ENCODE assay signal across 32 cellular contexts in genomic region chr15:26210980-26211379, GRCh38.
"Had no signal": no experiment of that assay in that cellular context is flagged by ENCODE, and none has a peak within 500 bp of the region (broad histone marks: within the 10 kb centered on the region; RNA-seq: fewer than 3 reads in every experiment).

No MANE protein-coding gene starts in this region.

- DNase-seq: activated effector memory CD4-positive, alpha-beta T cell treated with anti-CD3 and anti-CD28 coated beads, Interleukin-2, amount 50 U/mL, for 16 hours; activated effector memory CD4-positive, alpha-beta T cell treated with Interleukin-2 at 50 U/mL for 16 hours; activated gamma-delta T cell; activated gamma-delta T cell treated with Interleukin-2 at 50 U/mL for 16 hours; activated naive CD4-positive, alpha-beta T cell; activated naive CD4-positive, alpha-beta T cell treated with anti-CD3 and anti-CD28 coated beads for 36 hours; activated naive CD4-positive, alpha-beta T cell treated with anti-CD3 and anti-CD28 coated beads, Interleukin-2, amount 10 ng/mL, durations not matched to agents 7 days and 5 days; activated naive CD4-positive, alpha-beta T cell treated with anti-CD3 and anti-CD28 coated beads, Interleukin-2, amount 50 U/mL, for 16 hours; activated naive CD4-positive, alpha-beta T cell treated with Interleukin-2 at 50 U/mL for 16 hours; activated naive CD8-positive, alpha-beta T cell treated with anti-CD3 and anti-CD28 coated beads for 36 hours; activated naive CD8-positive, alpha-beta T cell treated with anti-CD3 and anti-CD28 coated beads, Interleukin-2, amount 10 ng/mL, durations not matched to agents 7 days and 5 days; activated naive CD8-positive, alpha-beta T cell treated with anti-CD3 and anti-CD28 coated beads, Interleukin-2, amount 50 U/mL, for 24 hours; activated T-cell treated with anti-CD3 and anti-CD28 coated beads, Interleukin-2, amount 50 U/mL, for 1 hour; activated T-cell treated with anti-CD3 and anti-CD28 coated beads, Interleukin-2, amount 50 U/mL, for 24 hours; activated T-cell treated with anti-CD3 and anti-CD28 coated beads, Interleukin-2, amount 50 U/mL, for 4 hours; activated T-cell treated with anti-CD3 and anti-CD28 coated beads, Interleukin-2, amount 50 U/mL, for 48 hours; activated T-cell treated with anti-CD3 and anti-CD28 coated beads, Interleukin-2, amount 50 U/mL, for 72 hours; adrenal gland; amniotic stem cell; amygdala; anterior cingulate cortex; aorta; body of pancreas; brain microvascular endothelial cell; caudate nucleus; central memory CD4-positive, alpha-beta T cell; cerebellar nuclear complex had no signal

- H3K27me3 ChIP-seq: ascending aorta, body of pancreas, brain microvascular endothelial cell, breast epithelium, cardiac muscle cell had no signal

- H3K4me3 ChIP-seq: adrenal gland, ascending aorta, body of pancreas, breast epithelium, cardiac muscle cell had no signal

- H3K9me3 ChIP-seq: adrenal gland, ascending aorta, body of pancreas, breast epithelium had no signal

- H3K36me3 ChIP-seq: adrenal gland, ascending aorta, brain microvascular endothelial cell, breast epithelium, cardiac muscle cell had no signal

- H3K4me1 ChIP-seq: adrenal gland, ascending aorta, body of pancreas, breast epithelium had no signal

- H3K27ac ChIP-seq: adrenal gland, ascending aorta, body of pancreas, brain microvascular endothelial cell, breast epithelium, cardiac muscle cell had no signal

- ATAC-seq: activated naive CD4-positive, alpha-beta T cell treated with anti-CD3 and anti-CD28 coated beads, Interleukin-2, amount 50 U/mL, for 72 hours; activated naive CD8-positive, alpha-beta T cell treated with anti-CD3 and anti-CD28 coated beads, Interleukin-2, amount 50 U/mL, for 24 hours; activated T-cell treated with anti-CD3 and anti-CD28 coated beads, Interleukin-2, amount 50 U/mL, for 4 hours; activated T-cell treated with anti-CD3 and anti-CD28 coated beads, Interleukin-2, amount 50 U/mL, for 72 hours; activated T-helper 17 cell treated with anti-CD3 and anti-CD28 coated beads, Interleukin-2, amount 50 U/mL, for 72 hours; body of pancreas had no signal
